23 cellular contexts compared by ENCODE assay signal in the genomic region with DNA sequence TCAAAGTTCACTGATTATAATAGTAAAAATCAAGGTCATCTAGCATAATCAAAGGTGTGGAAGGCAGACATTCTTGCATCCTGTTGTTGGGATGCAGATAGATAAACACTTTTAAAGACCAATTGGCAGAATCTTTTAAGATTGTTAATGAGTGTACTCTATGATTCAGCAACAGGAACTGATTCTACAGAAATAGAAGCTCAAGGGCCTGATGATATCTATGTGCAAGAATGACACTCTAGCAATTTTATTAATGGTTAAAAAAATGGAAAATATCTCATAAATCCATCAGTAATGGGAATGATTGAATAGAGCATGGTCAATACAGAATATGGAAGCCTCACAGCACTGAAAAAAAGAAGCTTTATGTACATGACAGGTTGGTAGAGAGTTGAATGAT. TPM values are rescaled to one million over a fixed set of nuclear protein-coding genes. Genes with fewer than 3 reads are reported as not detected.
DNase-seq lines count a peak whose midpoint lies in the region; TF ChIP-seq lines count a peak whose summit lies in the region.
"Had no signal": no experiment of that assay in that cellular context is flagged by ENCODE, and none has a peak within 500 bp of the region (broad histone marks: within the 10 kb centered on the region; RNA-seq: fewer than 3 reads in every experiment).

No MANE protein-coding gene starts in this region.

- H3K9me3 ChIP-seq in ascending aorta (no peaks in the 10 kb centered on the region), osteoblast (ENCODE audit: low read depth, low read length) (no peaks in the 10 kb centered on the region)
- H3K9me3 ChIP-seq: prostate gland had no signal

- no peak overlapping the region for H3K27ac Mint-ChIP-seq in activated CD4-positive, alpha-beta T cell treated with anti-CD3 and anti-CD28 coated beads, Interleukin-2, amount 10 ng/mL, durations not matched to agents 24 days and 14 days
- H3K27ac Mint-ChIP-seq: activated naive CD4-positive, alpha-beta T cell treated with anti-CD3 and anti-CD28 coated beads for 36 hours; CD4-positive, alpha-beta T cell; effector memory CD8-positive, alpha-beta T cell; stimulated activated memory B cell treated with anti-CD40 and anti-IgM and Interleukin-4, amounts not matched to agents 10 μg/mL and 1 μg/mL and 100 μg/mL, for 72 hours had no signal

- in situ Hi-C loops in G401 (cut with HindIII; ENCODE audit: low sequenced_read_pairs): no loop called here

- DNase-seq in GM03348 (ENCODE audit: low spot score) (peak; percentile 41), ascending aorta (ENCODE audit: low spot score in 2 of 2) (no peak), osteoblast (ENCODE audit: insufficient read length, low spot score, missing footprints) (no peak), G401 (ENCODE audit: low spot score) (no peak), COR-L47 (lab: John Stamatoyannopoulos, UW) (no peak)
- no peak for DNase-seq in activated CD4-positive, alpha-beta T cell treated with anti-CD3 and anti-CD28 coated beads, Interleukin-2, amount 10 ng/mL, durations not matched to agents 24 days and 14 days
- DNase-seq: activated CD4-positive, alpha-beta T cell treated with anti-CD3 and anti-CD28 coated beads for 1 hour; activated CD8-positive, alpha-beta memory T cell treated with anti-CD3 and anti-CD28 coated beads for 24 hours; activated naive CD4-positive, alpha-beta T cell treated with anti-CD3 and anti-CD28 coated beads for 36 hours; activated T-cell treated with anti-CD3 and anti-CD28 coated beads, Interleukin-2, amount 50 U/mL, for 4 hours; CD4-positive, alpha-beta T cell; DMS153; effector memory CD8-positive, alpha-beta T cell; KBM-7; midbrain; NCI-H1694; stimulated activated CD4-positive, alpha-beta T cell treated with anti-CD3 and anti-CD28 coated beads, Interleukin-1b, Interleukin-23, amount 100 ng/mL, for 48 hours had no signal

- H3K4me1 ChIP-seq in ascending aorta (peaks cover 5 to 12% of the 10 kb centered on the region in 2 donors), osteoblast (ENCODE audit: insufficient read depth, low read length) (peaks cover 14% of the 10 kb centered on the region)
- H3K4me1 ChIP-seq: prostate gland had no signal

- intact Hi-C loops in ascending aorta (cut with DNase I): loop anchor here (2.0 kb wide), 1 partner anchor 16 kb away; no protein-coding TSS in a partner anchor
- intact Hi-C loops in activated CD4-positive, alpha-beta T cell treated with anti-CD3 and anti-CD28 coated beads, Interleukin-2, amount 10 ng/mL, durations not matched to agents 24 days and 14 days (cut with micrococcal nuclease): no loop called here

- H3K79me2 ChIP-seq in osteoblast (ENCODE audit: insufficient read depth, low read length): no peaks in the 10 kb centered on the region

- peak overlapping the region; percentile 70 for H3K4me2 ChIP-seq in osteoblast (ENCODE audit: insufficient read depth, low read length)

- peak overlapping the region; percentile 64 for H2AFZ ChIP-seq in osteoblast (ENCODE audit: low read length)

- H3K9me3 Mint-ChIP-seq in activated CD4-positive, alpha-beta T cell treated with anti-CD3 and anti-CD28 coated beads, Interleukin-2, amount 10 ng/mL, durations not matched to agents 24 days and 14 days: no peaks in the 10 kb centered on the region
- H3K9me3 Mint-ChIP-seq: activated naive CD4-positive, alpha-beta T cell treated with anti-CD3 and anti-CD28 coated beads for 36 hours; activated T-cell treated with anti-CD3 and anti-CD28 coated beads, Interleukin-2, amount 50 U/mL, for 4 hours; CD4-positive, alpha-beta T cell; effector memory CD8-positive, alpha-beta T cell; stimulated activated memory B cell treated with anti-CD40 and anti-IgM and Interleukin-4, amounts not matched to agents 10 μg/mL and 1 μg/mL and 100 μg/mL, for 72 hours had no signal

- H3K27me3 ChIP-seq in ascending aorta (no peaks in the 10 kb centered on the region), osteoblast (ENCODE audit: insufficient read depth, low read length) (no peaks in the 10 kb centered on the region)

- H3K36me3 Mint-ChIP-seq in activated CD4-positive, alpha-beta T cell treated with anti-CD3 and anti-CD28 coated beads, Interleukin-2, amount 10 ng/mL, durations not matched to agents 24 days and 14 days (ENCODE audit: low read depth): no peaks in the 10 kb centered on the region
- H3K36me3 Mint-ChIP-seq: stimulated activated memory B cell treated with anti-CD40 and anti-IgM and Interleukin-4, amounts not matched to agents 10 μg/mL and 1 μg/mL and 100 μg/mL, for 72 hours had no signal

- H3K36me3 ChIP-seq in ascending aorta (no peaks in the 10 kb centered on the region), osteoblast (ENCODE audit: insufficient read depth, low read length) (no peaks in the 10 kb centered on the region)
- H3K36me3 ChIP-seq: prostate gland had no signal

- H4K20me1 ChIP-seq in osteoblast (ENCODE audit: insufficient read depth, low read length): no peaks in the 10 kb centered on the region

- no peak overlapping the region for H3K4me3 Mint-ChIP-seq in activated CD4-positive, alpha-beta T cell treated with anti-CD3 and anti-CD28 coated beads, Interleukin-2, amount 10 ng/mL, durations not matched to agents 24 days and 14 days
- H3K4me3 Mint-ChIP-seq: activated naive CD4-positive, alpha-beta T cell treated with anti-CD3 and anti-CD28 coated beads for 36 hours; activated T-cell treated with anti-CD3 and anti-CD28 coated beads, Interleukin-2, amount 50 U/mL, for 4 hours; CD4-positive, alpha-beta T cell; effector memory CD8-positive, alpha-beta T cell; stimulated activated memory B cell treated with anti-CD40 and anti-IgM and Interleukin-4, amounts not matched to agents 10 μg/mL and 1 μg/mL and 100 μg/mL, for 72 hours had no signal

- H3K4me1 Mint-ChIP-seq in activated CD4-positive, alpha-beta T cell treated with anti-CD3 and anti-CD28 coated beads, Interleukin-2, amount 10 ng/mL, durations not matched to agents 24 days and 14 days: no peaks in the 10 kb centered on the region

- no peak for TF ChIP-seq CTCF in ascending aorta (IDR thresholded peaks at IDR 0.05)
- no peak for TF ChIP-seq CTCF in osteoblast (IDR thresholded peaks at IDR 0.05; ENCODE audit: extremely low read depth, low read depth, low read length)

- peak overlapping the region; percentile 67 to 72 for H3K27ac ChIP-seq in ascending aorta
- peak overlapping the region; percentile 70 for H3K27ac ChIP-seq in osteoblast (ENCODE audit: low read depth, low read length)
- H3K27ac ChIP-seq: prostate gland had no signal

- peaks cover 24% of the 10 kb centered on the region for H3K27me3 Mint-ChIP-seq in activated CD4-positive, alpha-beta T cell treated with anti-CD3 and anti-CD28 coated beads, Interleukin-2, amount 10 ng/mL, durations not matched to agents 24 days and 14 days
- H3K27me3 Mint-ChIP-seq: CD4-positive, alpha-beta T cell had no signal

- no peak overlapping the region for H3K4me3 ChIP-seq in ascending aorta
- H3K4me3 ChIP-seq in osteoblast (ENCODE audit: insufficient read depth, low read length): no peak overlapping the region
- H3K4me3 ChIP-seq: prostate gland had no signal

RNA-seq across cellular contexts. Expression of a gene that starts 2.2 kb away (rescaled TPM):
- not detected for total RNA-seq in ascending aorta
- not detected in 2 replicates for total RNA-seq in osteoblast
- not detected in 2 replicates for total RNA-seq in G401 (2014; rRNA removed; shearing (Covaris generic))
- not detected in 2 replicates for total RNA-seq in activated CD4-positive, alpha-beta T cell treated with anti-CD3 and anti-CD28 coated beads, Interleukin-2, amount 10 ng/mL, durations not matched to agents 24 days and 14 days
- total RNA-seq: activated naive CD4-positive, alpha-beta T cell treated with anti-CD3 and anti-CD28 coated beads for 36 hours; activated T-cell treated with anti-CD3 and anti-CD28 coated beads, Interleukin-2, amount 50 U/mL, for 4 hours; fibroblast of lung; H4; left lobe of liver; Right ventricle myocardium inferior had no signal

RNA-seq across cellular contexts. Expression of a gene that starts 33.7 kb away (rescaled TPM):
- total RNA-seq in ascending aorta: 316 TPM
- total RNA-seq in osteoblast: 0.72 and 1.2 TPM in 2 replicates
- total RNA-seq in G401 (2014; rRNA removed; shearing (Covaris generic)): not detected in 2 replicates
- not detected in 2 replicates for total RNA-seq in activated CD4-positive, alpha-beta T cell treated with anti-CD3 and anti-CD28 coated beads, Interleukin-2, amount 10 ng/mL, durations not matched to agents 24 days and 14 days
- total RNA-seq: activated naive CD4-positive, alpha-beta T cell treated with anti-CD3 and anti-CD28 coated beads for 36 hours; activated T-cell treated with anti-CD3 and anti-CD28 coated beads, Interleukin-2, amount 50 U/mL, for 4 hours; CD4-positive, alpha-beta T cell; H4 had no signal

RNA-seq across cellular contexts. Expression of a gene that starts 41.1 kb away (rescaled TPM):
- total RNA-seq in ascending aorta: not detected
- total RNA-seq in osteoblast: 0.29 and 0.36 TPM in 2 replicates
- 0.71 TPM in 1 of 2 replicates, not detected in the other for total RNA-seq in G401 (2014; rRNA removed; shearing (Covaris generic))
- total RNA-seq in activated CD4-positive, alpha-beta T cell treated with anti-CD3 and anti-CD28 coated beads, Interleukin-2, amount 10 ng/mL, durations not matched to agents 24 days and 14 days: not detected in 2 replicates
- total RNA-seq: activated naive CD4-positive, alpha-beta T cell treated with anti-CD3 and anti-CD28 coated beads for 36 hours; activated T-cell treated with anti-CD3 and anti-CD28 coated beads, Interleukin-2, amount 50 U/mL, for 4 hours; CD4-positive, alpha-beta T cell; left lobe of liver had no signal

RNA-seq across cellular contexts. Expression of a gene that starts 50.8 kb away (rescaled TPM):
- total RNA-seq in ascending aorta: 37.9 TPM
- 18.0 and 19.9 TPM in 2 replicates for total RNA-seq in osteoblast
- 11.7 and 15.4 TPM in 2 replicates for total RNA-seq in G401 (2014; rRNA removed; shearing (Covaris generic))
- total RNA-seq in activated CD4-positive, alpha-beta T cell treated with anti-CD3 and anti-CD28 coated beads, Interleukin-2, amount 10 ng/mL, durations not matched to agents 24 days and 14 days: 25.3 and 26.7 TPM in 2 replicates

RNA-seq across cellular contexts. Expression of a gene that starts 55.9 kb away (rescaled TPM):
- total RNA-seq in ascending aorta (178 TPM), osteoblast (200 and 217 TPM in 2 replicates)
- total RNA-seq in G401 (2014; rRNA removed; shearing (Covaris generic)): 42.2 and 72.2 TPM in 2 replicates
- 70.2 and 70.9 TPM in 2 replicates for total RNA-seq in activated CD4-positive, alpha-beta T cell treated with anti-CD3 and anti-CD28 coated beads, Interleukin-2, amount 10 ng/mL, durations not matched to agents 24 days and 14 days

Comparison
In these comparisons a context has a peak if more than half of its experiments do, and no peak if none do; other contexts are left out.
1. RNA of a gene that starts 33.7 kb away (total RNA-seq): 316 TPM in ascending aorta (single experiment); 0.72 to 1.2 TPM in osteoblast, not detected in G401 and not detected in activated CD4-positive, alpha-beta T cell treated with anti-CD3 and anti-CD28 coated beads, Interleukin-2, amount 10 ng/mL, durations not matched to agents 24 days and 14 days; every median in the first group is over 100 times any median in the second.